10 cellular contexts compared by ENCODE assay signal in the genomic region with DNA sequence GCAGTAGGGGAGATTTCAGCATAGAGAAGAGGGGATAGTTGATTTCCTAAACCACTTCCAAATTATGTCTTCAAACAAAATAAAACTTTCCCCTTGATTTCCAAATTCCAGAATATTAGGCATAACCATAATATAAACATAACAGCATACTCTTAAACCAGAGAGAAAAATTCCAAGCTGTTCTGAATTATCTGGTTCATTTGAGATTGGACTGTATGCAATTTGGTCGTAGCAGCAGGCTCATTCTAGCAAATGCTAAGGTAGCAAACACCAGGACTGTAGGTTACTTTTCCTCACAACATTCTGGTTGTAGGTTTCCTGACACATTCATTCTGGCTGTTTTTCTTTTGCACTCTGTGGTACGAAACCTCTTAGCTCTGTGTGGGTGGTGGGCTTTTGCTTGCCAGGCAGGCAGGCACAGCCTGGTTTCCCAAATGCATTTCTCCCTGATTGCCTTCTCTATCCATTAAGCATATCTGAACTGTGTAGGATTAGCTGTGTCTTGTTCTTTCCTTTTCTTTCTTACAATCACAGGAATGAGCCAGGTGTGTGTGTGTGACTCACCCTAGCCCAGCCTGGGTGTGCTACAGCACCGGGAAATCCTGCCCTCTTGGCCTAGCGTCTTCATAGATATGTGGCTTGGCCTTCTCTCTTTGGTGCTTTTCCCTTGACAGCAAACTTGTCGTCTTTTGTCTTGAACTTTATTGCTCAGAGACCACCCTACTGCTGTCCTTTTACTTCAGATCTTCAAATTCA.
A peak's percentile ranks its signal among the peaks of the same experiment; 100 is the strongest.
DNase-seq lines count a peak whose midpoint lies in the region; ATAC-seq and TF ChIP-seq lines count a peak whose summit lies in the region.
"Had no signal": no experiment of that assay in that cellular context is flagged by ENCODE, and none has a peak within 500 bp of the region (broad histone marks: within the 10 kb centered on the region; RNA-seq: fewer than 3 reads in every experiment).

No MANE protein-coding gene starts in this region.

- CTCF ChIA-PET in activated CD4-positive, alpha-beta T cell treated with anti-CD3 and anti-CD28 coated beads for 36 hours (lab: Charles Lee), result interaction anchor here (0.6 to 1.1 kb wide), 4 partner anchors 18 to 163 kb away, joined by 3 to 5 read pairs (median 3); no protein-coding TSS in a partner anchor
- CTCF ChIA-PET in activated CD8-positive, alpha-beta T cell treated with anti-CD3 and anti-CD28 coated beads for 36 hours (lab: Charles Lee), result interaction anchor here (2.0 kb wide), 1 partner anchor 57 kb away, joined by 4 read pairs; no protein-coding TSS in a partner anchor

- H3K27me3 ChIP-seq in foreskin keratinocyte, result no peaks in the 10 kb centered on the region

- peak; percentile 20 for ATAC-seq in activated CD4-positive, alpha-beta T cell treated with anti-CD3 and anti-CD28 coated beads for 36 hours
- ATAC-seq in activated CD8-positive, alpha-beta T cell treated with anti-CD3 and anti-CD28 coated beads for 36 hours, result peak; percentile 43
- peak; percentile 97 for ATAC-seq in foreskin keratinocyte
- peak; percentile 67 for ATAC-seq in stimulated activated naive CD8-positive, alpha-beta T cell treated with anti-CD3 and anti-CD28 coated beads, Interleukin-15, Interleukin-2, amounts not matched to agents 100 U/mL and 50 U/mL, for 24 hours
- no peak for ATAC-seq in HG03520 (IDR thresholded peaks at IDR 0.05; ENCODE audit: unreplicated experiment)

- H3K4me3 Mint-ChIP-seq in activated CD4-positive, alpha-beta T cell treated with anti-CD3 and anti-CD28 coated beads for 36 hours, result no peak overlapping the region
- H3K4me3 Mint-ChIP-seq in activated CD8-positive, alpha-beta T cell treated with anti-CD3 and anti-CD28 coated beads for 36 hours, result peak overlapping the region; percentile 3

- no peaks in the 10 kb centered on the region for H3K9me3 Mint-ChIP-seq in activated CD4-positive, alpha-beta T cell treated with anti-CD3 and anti-CD28 coated beads for 36 hours (ENCODE audit: low read depth)
- peaks cover 1% of the 10 kb centered on the region for H3K9me3 Mint-ChIP-seq in activated CD8-positive, alpha-beta T cell treated with anti-CD3 and anti-CD28 coated beads for 36 hours

- H3K4me1 ChIP-seq in foreskin keratinocyte, result peaks cover 29% of the 10 kb centered on the region

- intact Hi-C loops in activated CD4-positive, alpha-beta T cell treated with anti-CD3 and anti-CD28 coated beads for 36 hours (cut with DNase I, micrococcal nuclease), result no loop called here
- intact Hi-C loops in activated CD8-positive, alpha-beta T cell treated with anti-CD3 and anti-CD28 coated beads for 36 hours (cut with micrococcal nuclease), result no loop called here

- peak overlapping the region; percentile 56 for H3K27ac ChIP-seq in foreskin keratinocyte
- H3K27ac ChIP-seq: coronary artery had no signal

- peaks cover 39% of the 10 kb centered on the region for H3K36me3 Mint-ChIP-seq in activated CD4-positive, alpha-beta T cell treated with anti-CD3 and anti-CD28 coated beads for 36 hours (ENCODE audit: low read depth)
- H3K36me3 Mint-ChIP-seq in activated CD8-positive, alpha-beta T cell treated with anti-CD3 and anti-CD28 coated beads for 36 hours (ENCODE audit: low read depth), result peaks cover 30% of the 10 kb centered on the region

- peak overlapping the region; percentile 63 for H3K27ac Mint-ChIP-seq in activated CD4-positive, alpha-beta T cell treated with anti-CD3 and anti-CD28 coated beads for 36 hours
- peak overlapping the region; percentile 75 for H3K27ac Mint-ChIP-seq in activated CD8-positive, alpha-beta T cell treated with anti-CD3 and anti-CD28 coated beads for 36 hours

- peaks cover 94% of the 10 kb centered on the region for H3K4me1 Mint-ChIP-seq in activated CD4-positive, alpha-beta T cell treated with anti-CD3 and anti-CD28 coated beads for 36 hours
- peaks cover 89% of the 10 kb centered on the region for H3K4me1 Mint-ChIP-seq in activated CD8-positive, alpha-beta T cell treated with anti-CD3 and anti-CD28 coated beads for 36 hours (ENCODE audit: low read depth)

- no peak for TF ChIP-seq CTCF in activated CD8-positive, alpha-beta T cell treated with anti-CD3 and anti-CD28 coated beads for 36 hours (IDR thresholded peaks at IDR 0.05)
- peak; percentile 37 for TF ChIP-seq CTCF in foreskin keratinocyte (conservative IDR thresholded peaks at IDR 0.05)

- no peak for TF ChIP-seq POLR2A in erythroblast (IDR thresholded peaks at IDR 0.05; ENCODE audit: low read length)

- DNase-seq in activated CD4-positive, alpha-beta T cell treated with anti-CD3 and anti-CD28 coated beads for 36 hours, result peak; percentile 45
- DNase-seq in activated CD4-positive, alpha-beta T cell treated with anti-CD3 and anti-CD28 coated beads for 48 hours, result no peak
- peak; percentile 51 for DNase-seq in activated CD8-positive, alpha-beta T cell treated with anti-CD3 and anti-CD28 coated beads for 36 hours
- DNase-seq in foreskin keratinocyte (peak; percentile 73 to 87), erythroblast (lab: John Stamatoyannopoulos, UW) (no peak), NCI-H187 (lab: John Stamatoyannopoulos, UW) (no peak)
- DNase-seq in stimulated activated naive CD8-positive, alpha-beta T cell treated with anti-CD3 and anti-CD28 coated beads, Interleukin-15, Interleukin-2, amounts not matched to agents 100 U/mL and 50 U/mL, for 24 hours, result no peak
- DNase-seq: activated CD4-positive, alpha-beta T cell treated with anti-CD3 and anti-CD28 coated beads, Interleukin-2, amount 50 U/mL, for 4 hours had no signal

- H3K27me3 Mint-ChIP-seq in activated CD4-positive, alpha-beta T cell treated with anti-CD3 and anti-CD28 coated beads for 36 hours, result no peaks in the 10 kb centered on the region
- no peaks in the 10 kb centered on the region for H3K27me3 Mint-ChIP-seq in activated CD8-positive, alpha-beta T cell treated with anti-CD3 and anti-CD28 coated beads for 36 hours

- POLR2A ChIA-PET in activated CD4-positive, alpha-beta T cell treated with anti-CD3 and anti-CD28 coated beads for 36 hours (lab: Charles Lee), result interaction anchor here (0.8 kb wide), 1 partner anchor 320 kb away, joined by 4 read pairs; no protein-coding TSS in a partner anchor
- POLR2A ChIA-PET in activated CD8-positive, alpha-beta T cell treated with anti-CD3 and anti-CD28 coated beads for 36 hours (lab: Charles Lee), result interaction anchor here (1.0 to 1.5 kb wide), 3 partner anchors 33 to 121 kb away, joined by 3 to 4 read pairs (median 3); no protein-coding TSS in a partner anchor

Comparison
In these comparisons a context has a peak if more than half of its experiments do, and no peak if none do; other contexts are left out.
1. DNase-seq: peak in activated CD4-positive, alpha-beta T cell treated with anti-CD3 and anti-CD28 coated beads for 36 hours (single experiment), activated CD8-positive, alpha-beta T cell treated with anti-CD3 and anti-CD28 coated beads for 36 hours (single experiment) and foreskin keratinocyte (2 of 2); none in activated CD4-positive, alpha-beta T cell treated with anti-CD3 and anti-CD28 coated beads for 48 hours (single experiment), stimulated activated naive CD8-positive, alpha-beta T cell treated with anti-CD3 and anti-CD28 coated beads, Interleukin-15, Interleukin-2, amounts not matched to agents 100 U/mL and 50 U/mL, for 24 hours (single experiment), erythroblast (0 of 2) and NCI-H187 (0 of 2).